In the genomic region with DNA sequence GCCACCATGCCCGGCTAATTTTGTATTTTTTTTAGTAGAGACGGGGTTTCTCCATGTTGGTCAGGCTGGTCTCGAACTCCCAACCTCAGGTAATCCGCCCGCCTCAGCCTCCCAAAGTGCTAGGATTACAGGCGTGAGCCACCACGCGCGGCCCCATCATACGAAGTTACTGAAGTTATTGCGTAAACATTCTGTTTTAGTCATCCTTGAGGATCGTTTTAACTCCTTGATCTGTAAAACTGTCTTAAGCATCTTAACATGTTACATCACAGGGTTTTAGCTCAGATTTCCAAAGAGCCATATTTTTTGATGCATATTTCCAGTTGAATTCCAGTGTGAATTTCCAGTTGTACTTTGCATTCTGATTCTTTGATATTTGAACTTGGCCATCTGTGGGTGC, we compare ENCODE assay signal across 2 cellular contexts. TPM values are rescaled to one million over a fixed set of nuclear protein-coding genes. Genes with fewer than 3 reads are reported as not detected.
"Had no signal": no experiment of that assay in that cellular context is flagged by ENCODE, and none has a peak within 500 bp of the region (broad histone marks: within the 10 kb centered on the region; RNA-seq: fewer than 3 reads in every experiment).

No MANE protein-coding gene starts in this region.

RNA-seq across cellular contexts. Expression of a gene that starts 6.7 kb away (rescaled TPM):
- total RNA-seq: MCF 10A, SK-MEL-5 had no signal
